Comparison of ENCODE assay signal across 8 cellular contexts in genomic region chr14:103055693-103056092, GRCh38. TPM values are rescaled to one million over a fixed set of nuclear protein-coding genes. Genes with fewer than 3 reads are reported as not detected.
A peak's percentile ranks its signal among the peaks of the same experiment; 100 is the strongest.
DNase-seq lines count a peak whose midpoint lies in the region; ATAC-seq and TF ChIP-seq lines count a peak whose summit lies in the region.

No MANE protein-coding gene starts in this region.

- H3F3A ChIP-seq in GM23248 (ENCODE audit: insufficient read depth) = peaks cover 22% of the 10 kb centered on the region

- WGBS in GM23248 (ENCODE audit: low coverage in 1 of 2, low lambda C conversion rate in 2 of 2, missing lambda C conversion rate in 2 of 2), 2 experiments = 35 to 38% methylated on average over 8 of the region's 8 CpGs

- TF ChIP-seq CTCF in WI38 (IDR thresholded peaks at IDR 0.05; ENCODE audit: low read depth, low read length) = no peak
- no peak for TF ChIP-seq CTCF in foreskin fibroblast (IDR thresholded peaks at IDR 0.05; ENCODE audit: low read depth, low read length)
- no peak for TF ChIP-seq CTCF in gastrocnemius medialis (IDR thresholded peaks at IDR 0.05 in 4 of 5, conservative IDR thresholded peaks at IDR 0.05 in 1 of 5)

- in situ Hi-C loops in GM23248 (cut with MboI) (no loop called here), gastrocnemius medialis (cut with MboI; ENCODE audit: low sequenced_read_pairs in 4 of 4) (no loop called here)

- no peaks in the 10 kb centered on the region for H3K9me3 ChIP-seq in GM23248 (ENCODE audit: low read depth)
- H3K9me3 ChIP-seq in gastrocnemius medialis = no peaks in the 10 kb centered on the region

- no peak overlapping the region for H2AFZ ChIP-seq in GM23248

- ATAC-seq in gastrocnemius medialis (no peak), GM21528 (IDR thresholded peaks at IDR 0.05; ENCODE audit: low FRiP score, unreplicated experiment) (no peak)

- H3K79me2 ChIP-seq in GM23248 (ENCODE audit: insufficient read depth) = peaks cover 84% of the 10 kb centered on the region

- H3K36me3 ChIP-seq in GM23248 (ENCODE audit: low read depth) = no peaks in the 10 kb centered on the region; the same call in 1 of the 2 replicates
- H3K36me3 ChIP-seq in gastrocnemius medialis = no peaks in the 10 kb centered on the region

- H3K9ac ChIP-seq in GM23248 = peak overlapping the region; percentile 90

- peaks cover 8% of the 10 kb centered on the region; the same call in 1 of the 2 replicates for H4K20me1 ChIP-seq in GM23248 (ENCODE audit: insufficient read depth)

- peak overlapping the region; percentile 78 for H3K4me3 ChIP-seq in GM23248
- peak overlapping the region; percentile 79 for H3K4me3 ChIP-seq in WI38 (ENCODE audit: low read depth, low read length)
- peak overlapping the region; percentile 80 to 88 for H3K4me3 ChIP-seq in foreskin fibroblast (ENCODE audit: low read depth in 1 of 2, low read length in 2 of 2)
- peak overlapping the region; percentile 70 to 91 (median 82) for H3K4me3 ChIP-seq in gastrocnemius medialis

- TF ChIP-seq POLR2A in gastrocnemius medialis (IDR thresholded peaks at IDR 0.05) = no peak

- H3K4me2 ChIP-seq in GM23248 (ENCODE audit: unreplicated experiment) = peak overlapping the region; percentile 88

- DNase-seq in GM23248 (peak; percentile 54), foreskin fibroblast (no peak), gastrocnemius medialis (no peak), SIG-M5 (lab: John Stamatoyannopoulos, UW) (no peak), A172 (ENCODE audit: low spot score) (no peak), NAMALWA (ENCODE audit: low spot score) (no peak)

- no peaks in the 10 kb centered on the region for H3K9me2 ChIP-seq in GM23248 (ENCODE audit: insufficient read depth)

- H3K27ac ChIP-seq in GM23248 = peak overlapping the region; percentile 87
- peak overlapping the region; percentile 81 to 92 (median 88) for H3K27ac ChIP-seq in gastrocnemius medialis

- H3K4me1 ChIP-seq in GM23248 (ENCODE audit: insufficient read depth) (peaks cover 19% of the 10 kb centered on the region), gastrocnemius medialis (peaks cover 46 to 52% of the 10 kb centered on the region in 2 donors)

- no peaks in the 10 kb centered on the region for H3K27me3 ChIP-seq in GM23248 (replicated peaks; ENCODE audit: insufficient read depth)
- H3K27me3 ChIP-seq in gastrocnemius medialis = no peaks in the 10 kb centered on the region

- intact Hi-C loops in gastrocnemius medialis (cut with DNase I; ENCODE audit: low total_unique reads) = no loop called here

RNA-seq across cellular contexts. Expression of gene CDC42BPB, which starts 1.7 kb away (rescaled TPM):
- 94.5 and 106 TPM in 2 replicates for total RNA-seq in GM23248 (2014; rRNA removed; shearing (Covaris generic))
- polyA plus RNA-seq in GM23248 (2016; fragmentation: Nextera tagmentation; extraction: Ambion mirVana) = 10.3 and 13.0 TPM in 2 replicates
- 10 to 100 TPM; 30.0 to 64.3 (median 32.6) TPM for total RNA-seq in gastrocnemius medialis
- total RNA-seq in A172 (2014; rRNA removed; shearing (Covaris generic)) = 26.2 and 26.6 TPM in 2 replicates

RNA-seq across cellular contexts. Expression of gene LBHD2, which starts 28.3 kb away (rescaled TPM):
- total RNA-seq in GM23248 (2014; rRNA removed; shearing (Covaris generic)) = not detected in 2 replicates
- not detected in 2 replicates for polyA plus RNA-seq in GM23248 (2016; fragmentation: Nextera tagmentation; extraction: Ambion mirVana)
- not detected for total RNA-seq in gastrocnemius medialis
- total RNA-seq in A172 (2014; rRNA removed; shearing (Covaris generic)) = not detected in 2 replicates

RNA-seq across cellular contexts. Expression of gene EXOC3L4, which starts 38.8 kb away (rescaled TPM):
- not detected in 2 replicates for total RNA-seq in GM23248 (2014; rRNA removed; shearing (Covaris generic))
- polyA plus RNA-seq in GM23248 (2016; fragmentation: Nextera tagmentation; extraction: Ambion mirVana) = not detected in 2 replicates
- 1 to 10 TPM in 1 of 4 donors, under 1 TPM in 1, not detected in 2; 0.35 to 2.4 TPM for total RNA-seq in gastrocnemius medialis
- 3.7 and 8.2 TPM in 2 replicates for total RNA-seq in A172 (2014; rRNA removed; shearing (Covaris generic))
